2 cellular contexts compared by ENCODE assay signal in the genomic region with DNA sequence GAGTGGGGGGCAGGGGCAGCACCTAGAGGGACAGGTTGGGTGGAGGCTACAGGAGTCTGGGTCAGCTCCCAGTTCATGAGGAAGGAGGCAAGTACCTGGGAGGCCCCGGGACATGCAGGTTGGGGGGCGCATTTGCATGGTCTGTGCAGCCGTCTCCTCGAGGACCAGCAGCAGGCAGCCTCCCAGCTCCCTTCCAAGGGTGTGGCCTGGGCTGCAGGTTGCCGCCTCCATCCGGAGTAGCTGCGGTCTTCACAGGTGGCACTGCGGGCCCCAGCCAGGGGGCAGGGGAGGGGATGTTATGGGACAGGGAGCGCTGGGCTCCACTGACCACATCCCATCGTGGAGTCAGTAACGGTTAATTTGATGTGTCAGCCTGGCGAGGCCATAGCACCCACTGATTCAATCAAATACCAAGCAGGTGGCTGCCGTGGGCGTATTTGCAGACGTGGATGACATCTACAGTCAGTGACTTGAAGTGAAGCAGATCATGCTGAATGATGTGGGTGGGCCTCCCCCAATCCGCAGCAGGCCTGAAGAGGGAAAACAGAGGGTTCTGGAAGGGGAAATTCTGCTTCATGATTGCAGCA.
TF ChIP-seq lines count a peak whose summit lies in the region.

No MANE protein-coding gene starts in this region.

TF ChIP-seq in liver, 16 proteins besides CTCF, POLR2A, EP300 and RAD21 (continued from another document):
- TF ChIP-seq, protein P1, sequence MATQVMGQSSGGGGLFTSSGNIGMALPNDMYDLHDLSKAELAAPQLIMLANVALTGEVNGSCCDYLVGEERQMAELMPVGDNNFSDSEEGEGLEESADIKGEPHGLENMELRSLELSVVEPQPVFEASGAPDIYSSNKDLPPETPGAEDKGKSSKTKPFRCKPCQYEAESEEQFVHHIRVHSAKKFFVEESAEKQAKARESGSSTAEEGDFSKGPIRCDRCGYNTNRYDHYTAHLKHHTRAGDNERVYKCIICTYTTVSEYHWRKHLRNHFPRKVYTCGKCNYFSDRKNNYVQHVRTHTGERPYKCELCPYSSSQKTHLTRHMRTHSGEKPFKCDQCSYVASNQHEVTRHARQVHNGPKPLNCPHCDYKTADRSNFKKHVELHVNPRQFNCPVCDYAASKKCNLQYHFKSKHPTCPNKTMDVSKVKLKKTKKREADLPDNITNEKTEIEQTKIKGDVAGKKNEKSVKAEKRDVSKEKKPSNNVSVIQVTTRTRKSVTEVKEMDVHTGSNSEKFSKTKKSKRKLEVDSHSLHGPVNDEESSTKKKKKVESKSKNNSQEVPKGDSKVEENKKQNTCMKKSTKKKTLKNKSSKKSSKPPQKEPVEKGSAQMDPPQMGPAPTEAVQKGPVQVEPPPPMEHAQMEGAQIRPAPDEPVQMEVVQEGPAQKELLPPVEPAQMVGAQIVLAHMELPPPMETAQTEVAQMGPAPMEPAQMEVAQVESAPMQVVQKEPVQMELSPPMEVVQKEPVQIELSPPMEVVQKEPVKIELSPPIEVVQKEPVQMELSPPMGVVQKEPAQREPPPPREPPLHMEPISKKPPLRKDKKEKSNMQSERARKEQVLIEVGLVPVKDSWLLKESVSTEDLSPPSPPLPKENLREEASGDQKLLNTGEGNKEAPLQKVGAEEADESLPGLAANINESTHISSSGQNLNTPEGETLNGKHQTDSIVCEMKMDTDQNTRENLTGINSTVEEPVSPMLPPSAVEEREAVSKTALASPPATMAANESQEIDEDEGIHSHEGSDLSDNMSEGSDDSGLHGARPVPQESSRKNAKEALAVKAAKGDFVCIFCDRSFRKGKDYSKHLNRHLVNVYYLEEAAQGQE (IDR thresholded peaks at IDR 0.05) = no peak
- no peak for TF ChIP-seq EGR1 (IDR thresholded peaks at IDR 0.05; ENCODE audit: low read depth in 2 of 2)

TF ChIP-seq in HepG2, 621 proteins besides CTCF, POLR2A, EP300 and RAD21 (continued from another document):
- TF ChIP-seq, protein P2, sequence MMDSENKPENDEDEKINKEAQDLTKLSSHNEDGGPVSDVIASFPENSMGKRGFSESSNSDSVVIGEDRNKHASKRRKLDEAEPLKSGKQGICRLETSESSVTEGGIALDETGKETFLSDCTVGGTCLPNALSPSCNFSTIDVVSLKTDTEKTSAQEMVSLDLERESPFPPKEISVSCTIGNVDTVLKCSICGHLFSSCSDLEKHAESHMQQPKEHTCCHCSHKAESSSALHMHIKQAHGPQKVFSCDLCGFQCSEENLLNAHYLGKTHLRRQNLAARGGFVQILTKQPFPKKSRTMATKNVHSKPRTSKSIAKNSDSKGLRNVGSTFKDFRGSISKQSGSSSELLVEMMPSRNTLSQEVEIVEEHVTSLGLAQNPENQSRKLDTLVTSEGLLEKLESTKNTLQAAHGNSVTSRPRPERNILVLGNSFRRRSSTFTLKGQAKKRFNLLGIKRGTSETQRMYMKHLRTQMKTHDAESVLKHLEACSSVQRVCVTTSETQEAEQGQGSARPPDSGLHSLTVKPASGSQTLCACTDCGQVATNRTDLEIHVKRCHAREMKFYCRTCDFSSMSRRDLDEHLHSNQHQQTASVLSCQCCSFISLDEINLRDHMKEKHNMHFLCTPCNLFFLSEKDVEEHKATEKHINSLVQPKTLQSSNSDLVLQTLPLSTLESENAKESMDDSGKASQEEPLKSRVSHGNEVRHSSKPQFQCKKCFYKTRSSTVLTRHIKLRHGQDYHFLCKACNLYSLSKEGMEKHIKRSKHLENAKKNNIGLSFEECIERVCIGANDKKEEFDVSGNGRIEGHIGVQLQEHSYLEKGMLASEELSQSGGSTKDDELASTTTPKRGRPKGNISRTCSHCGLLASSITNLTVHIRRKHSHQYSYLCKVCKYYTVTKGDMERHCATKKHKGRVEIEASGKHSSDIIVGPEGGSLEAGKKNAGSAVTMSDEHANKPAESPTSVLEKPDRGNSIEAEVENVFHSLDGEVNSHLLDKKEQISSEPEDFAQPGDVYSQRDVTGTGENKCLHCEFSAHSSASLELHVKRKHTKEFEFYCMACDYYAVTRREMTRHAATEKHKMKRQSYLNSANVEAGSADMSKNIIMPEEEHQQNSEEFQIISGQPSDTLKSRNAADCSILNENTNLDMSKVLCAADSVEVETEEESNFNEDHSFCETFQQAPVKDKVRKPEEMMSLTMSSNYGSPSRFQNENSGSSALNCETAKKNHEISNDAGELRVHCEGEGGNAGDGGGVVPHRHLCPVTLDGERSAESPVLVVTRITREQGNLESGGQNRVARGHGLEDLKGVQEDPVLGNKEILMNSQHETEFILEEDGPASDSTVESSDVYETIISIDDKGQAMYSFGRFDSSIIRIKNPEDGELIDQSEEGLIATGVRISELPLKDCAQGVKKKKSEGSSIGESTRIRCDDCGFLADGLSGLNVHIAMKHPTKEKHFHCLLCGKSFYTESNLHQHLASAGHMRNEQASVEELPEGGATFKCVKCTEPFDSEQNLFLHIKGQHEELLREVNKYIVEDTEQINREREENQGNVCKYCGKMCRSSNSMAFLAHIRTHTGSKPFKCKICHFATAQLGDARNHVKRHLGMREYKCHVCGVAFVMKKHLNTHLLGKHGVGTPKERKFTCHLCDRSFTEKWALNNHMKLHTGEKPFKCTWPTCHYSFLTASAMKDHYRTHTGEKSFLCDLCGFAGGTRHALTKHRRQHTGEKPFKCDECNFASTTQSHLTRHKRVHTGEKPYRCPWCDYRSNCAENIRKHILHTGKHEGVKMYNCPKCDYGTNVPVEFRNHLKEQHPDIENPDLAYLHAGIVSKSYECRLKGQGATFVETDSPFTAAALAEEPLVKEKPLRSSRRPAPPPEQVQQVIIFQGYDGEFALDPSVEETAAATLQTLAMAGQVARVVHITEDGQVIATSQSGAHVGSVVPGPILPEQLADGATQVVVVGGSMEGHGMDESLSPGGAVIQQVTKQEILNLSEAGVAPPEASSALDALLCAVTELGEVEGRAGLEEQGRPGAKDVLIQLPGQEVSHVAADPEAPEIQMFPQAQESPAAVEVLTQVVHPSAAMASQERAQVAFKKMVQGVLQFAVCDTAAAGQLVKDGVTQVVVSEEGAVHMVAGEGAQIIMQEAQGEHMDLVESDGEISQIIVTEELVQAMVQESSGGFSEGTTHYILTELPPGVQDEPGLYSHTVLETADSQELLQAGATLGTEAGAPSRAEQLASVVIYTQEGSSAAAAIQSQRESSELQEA (CRISPR knock-in tag; IDR thresholded peaks at IDR 0.05; ENCODE audit: not compliant biosample characterization) = no peak
- TF ChIP-seq ZNF839 (CRISPR knock-in tag; IDR thresholded peaks at IDR 0.05; ENCODE audit: borderline replicate concordance) = no peak
- no peak for TF ChIP-seq ZNF746 (CRISPR knock-in tag; IDR thresholded peaks at IDR 0.05)
- no peak for TF ChIP-seq KMT2B (CRISPR knock-in tag; IDR thresholded peaks at IDR 0.05)
- no peak for TF ChIP-seq JDP2 (CRISPR knock-in tag; IDR thresholded peaks at IDR 0.05; ENCODE audit: borderline replicate concordance)
- TF ChIP-seq, protein P3, sequence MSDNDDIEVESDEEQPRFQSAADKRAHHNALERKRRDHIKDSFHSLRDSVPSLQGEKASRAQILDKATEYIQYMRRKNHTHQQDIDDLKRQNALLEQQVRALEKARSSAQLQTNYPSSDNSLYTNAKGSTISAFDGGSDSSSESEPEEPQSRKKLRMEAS (IDR thresholded peaks at IDR 0.05) = no peak
- TF ChIP-seq SNRNP70 (IDR thresholded peaks at IDR 0.05; ENCODE audit: low read depth, low read length) = no peak
- TF ChIP-seq CC2D1A (CRISPR knock-in tag; IDR thresholded peaks at IDR 0.05) = no peak
TF ChIP-seq in HepG2: peak in this region for 0.
